In the genomic region with DNA sequence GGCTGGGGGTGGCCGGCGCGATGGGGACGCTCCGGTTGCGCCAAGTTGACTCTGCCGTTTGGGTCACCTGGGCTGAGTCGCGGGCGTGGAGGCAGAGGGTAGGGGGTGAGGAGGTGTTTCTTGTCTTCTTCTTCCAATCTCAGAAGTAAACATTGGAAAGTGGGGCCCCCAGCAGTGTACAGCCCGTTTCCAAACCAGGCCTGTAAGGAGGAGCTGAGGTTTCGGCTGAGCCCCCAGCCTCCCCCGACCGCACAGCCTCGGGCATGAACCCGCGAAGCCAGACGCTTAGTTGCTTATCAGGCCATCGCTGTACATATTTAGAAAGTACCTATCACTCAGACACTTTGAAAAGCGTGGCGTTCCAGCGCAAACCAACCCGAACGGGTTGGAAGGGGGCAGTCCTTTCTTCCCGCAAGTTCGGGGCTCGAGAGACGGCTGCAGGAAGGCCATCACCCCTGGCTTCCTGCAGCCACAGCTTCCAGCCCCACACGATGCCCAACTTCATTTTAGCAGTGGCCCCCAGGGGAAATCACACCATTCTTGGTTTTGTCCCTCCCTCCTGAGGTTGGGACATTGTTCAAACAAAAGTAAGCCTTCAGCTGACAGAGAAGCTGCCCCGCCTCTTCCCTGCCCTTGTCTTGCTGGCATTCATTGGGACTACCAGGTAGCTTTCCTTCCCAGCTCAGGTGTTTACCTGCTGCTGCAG, we compare ENCODE assay signal across 8 cellular contexts.
A peak's percentile ranks its signal among the peaks of the same experiment; 100 is the strongest.
DNase-seq lines count a peak whose midpoint lies in the region; ATAC-seq and TF ChIP-seq lines count a peak whose summit lies in the region.

No MANE protein-coding gene starts in this region.

- peak overlapping the region; percentile 29 for H3K9ac ChIP-seq in mammary epithelial cell (ENCODE audit: insufficient read depth, low read length)
- peak overlapping the region; percentile 68 for H3K9ac ChIP-seq in mesendoderm (ENCODE audit: low read length)

- peak overlapping the region; percentile 54 for H3K27ac ChIP-seq in mammary epithelial cell (ENCODE audit: insufficient read depth, low read depth, low read length)
- H3K27ac ChIP-seq in mesendoderm (ENCODE audit: low read depth, low read length), result no peak overlapping the region
- peak overlapping the region; percentile 74 to 84 (median 80) for H3K27ac ChIP-seq in transverse colon

- TF ChIP-seq CTCF in mammary epithelial cell (conservative IDR thresholded peaks at IDR 0.05 in 1 of 2, IDR thresholded peaks at IDR 0.05 in 1 of 2; ENCODE audit: extremely low read depth in 1 of 2, insufficient read depth in 1 of 2, low read depth in 1 of 2, low read length in 2 of 2), result no peak
- no peak for TF ChIP-seq CTCF in transverse colon (IDR thresholded peaks at IDR 0.05)

- no peaks in the 10 kb centered on the region for H3K79me1 ChIP-seq in mesendoderm (ENCODE audit: low read length)

- H3K4me3 ChIP-seq in mammary epithelial cell (replicated peaks in 1 of 3; ENCODE audit: insufficient read depth in 1 of 3, low read depth in 2 of 3, low read length in 3 of 3) (peak overlapping the region in 1 of 3 experiments; percentile 3), mesendoderm (ENCODE audit: low read length) (no peak overlapping the region), transverse colon (peak overlapping the region in 3 of 4 donors; percentile 25 to 57 (median 35))

- no peak for DNase-seq in activated CD8-positive, alpha-beta memory T cell treated with anti-CD3 and anti-CD28 coated beads, Interleukin-2, amount 10 ng/mL, durations not matched to agents 7 days and 5 days
- DNase-seq in activated CD8-positive, alpha-beta memory T cell treated with anti-CD3 and anti-CD28 coated beads for 24 hours, result no peak
- DNase-seq in mammary epithelial cell, result peak; percentile 44
- peak; percentile 87 for DNase-seq in mesendoderm
- peak; percentile 60 for DNase-seq in transverse colon

- no peak overlapping the region for H4K8ac ChIP-seq in mesendoderm (ENCODE audit: low read depth, low read length)

- H3K56ac ChIP-seq in mesendoderm (ENCODE audit: low read length), result peak overlapping the region; percentile 93

- peaks cover 15% of the 10 kb centered on the region for H3K27me3 Mint-ChIP-seq in activated CD8-positive, alpha-beta memory T cell treated with anti-CD3 and anti-CD28 coated beads, Interleukin-2, amount 10 ng/mL, durations not matched to agents 7 days and 5 days

- no peak overlapping the region for H2BK5ac ChIP-seq in mesendoderm (ENCODE audit: low read length)

- WGBS in mammary epithelial cell (ENCODE audit: low coverage, missing lambda C conversion rate), result 15% methylated on average over 14 of the region's 30 CpGs
- WGBS in mesendoderm (ENCODE audit: extremely low coverage, insufficient coverage, low lambda C conversion rate), result no CpG with 5 or more reads among the region's 30 CpGs
- WGBS in transverse colon (ENCODE audit: low coverage in 1 of 2), 2 donors, result 41% methylated on average over 30 of the region's 30 CpGs; no CpG with 5 or more reads in 1 of the 2 donors

- no peak for TF ChIP-seq EP300 in transverse colon (IDR thresholded peaks at IDR 0.05; ENCODE audit: low read depth)

- H3K4me1 Mint-ChIP-seq in activated CD8-positive, alpha-beta memory T cell treated with anti-CD3 and anti-CD28 coated beads, Interleukin-2, amount 10 ng/mL, durations not matched to agents 7 days and 5 days, result peaks cover 1% of the 10 kb centered on the region

- H2BK15ac ChIP-seq in mesendoderm (replicated peaks; ENCODE audit: low read depth), result no peak overlapping the region

- H3K36me3 ChIP-seq in mammary epithelial cell (ENCODE audit: insufficient read depth, low read length), result no peaks in the 10 kb centered on the region
- no peaks in the 10 kb centered on the region for H3K36me3 ChIP-seq in mesendoderm (ENCODE audit: control insufficient read depth, insufficient read depth, low read length)
- H3K36me3 ChIP-seq in transverse colon, result no peaks in the 10 kb centered on the region

- H2BK120ac ChIP-seq in mesendoderm (ENCODE audit: low read depth, low read length), result peak overlapping the region; percentile 10

- CTCF ChIA-PET in activated CD8-positive, alpha-beta memory T cell treated with anti-CD3 and anti-CD28 coated beads, Interleukin-2, amount 10 ng/mL, durations not matched to agents 7 days and 5 days (lab: Charles Lee), result interaction anchor here (1.2 kb wide), 2 partner anchors 10 to 196 kb away, joined by 3 read pairs; no protein-coding TSS in a partner anchor
- CTCF ChIA-PET in mammary epithelial cell (lab: Charles Lee; ENCODE audit: low non-redundant PET), result interaction anchor here (0.8 kb wide), 1 partner anchor 58 kb away, joined by 7 read pairs; no protein-coding TSS in a partner anchor

- TF ChIP-seq POLR2A in transverse colon (IDR thresholded peaks at IDR 0.05), result no peak

- peak overlapping the region; percentile 51 for H3K4me2 ChIP-seq in mammary epithelial cell (ENCODE audit: insufficient read depth, low read depth, low read length)
- H3K4me2 ChIP-seq in mesendoderm (ENCODE audit: low read length), result peak overlapping the region; percentile 63

- H3K18ac ChIP-seq in mesendoderm (ENCODE audit: low read length), result peak overlapping the region; percentile 53

- H4K20me1 ChIP-seq in mammary epithelial cell (ENCODE audit: insufficient read depth, low read length), result no peaks in the 10 kb centered on the region

- no TSS peak for BruUV-seq in mammary epithelial cell (replicated peaks; lab: Mats Ljungman, UMichigan)

- H4K5ac ChIP-seq in mesendoderm (ENCODE audit: low read length), result no peak overlapping the region

- H3K27me3 ChIP-seq in mammary epithelial cell (ENCODE audit: insufficient read depth, low read length) (no peaks in the 10 kb centered on the region), mesendoderm (ENCODE audit: insufficient read depth, low read length, poor library complexity) (no peaks in the 10 kb centered on the region), transverse colon (no peaks in the 10 kb centered on the region)

- no peak overlapping the region for H3K27ac Mint-ChIP-seq in activated CD8-positive, alpha-beta memory T cell treated with anti-CD3 and anti-CD28 coated beads, Interleukin-2, amount 10 ng/mL, durations not matched to agents 7 days and 5 days

- peak overlapping the region; percentile 41 for H3K4ac ChIP-seq in mesendoderm (ENCODE audit: low read depth, low read length)

- no peaks in the 10 kb centered on the region for H3K79me2 ChIP-seq in mammary epithelial cell (ENCODE audit: insufficient read depth, low read length)
- H3K79me2 ChIP-seq in mesendoderm (ENCODE audit: control insufficient read depth, insufficient read depth, low read length), result no peaks in the 10 kb centered on the region

- peaks cover 2% of the 10 kb centered on the region for H3K36me3 Mint-ChIP-seq in activated CD8-positive, alpha-beta memory T cell treated with anti-CD3 and anti-CD28 coated beads, Interleukin-2, amount 10 ng/mL, durations not matched to agents 7 days and 5 days

- intact Hi-C loops in mammary epithelial cell (cut with micrococcal nuclease), result no loop called here
- intact Hi-C loops in transverse colon (cut with DNase I; ENCODE audit: low total_unique reads), result no loop called here

- H2AK5ac ChIP-seq in mesendoderm (ENCODE audit: low read length), result no peak overlapping the region

- peak overlapping the region; percentile 91 for H2AFZ ChIP-seq in mammary epithelial cell (ENCODE audit: low read depth, low read length)

- dilution Hi-C loops in mammary epithelial cell (cut with HindIII; ENCODE audit: low sequenced_read_pairs), result loop anchor here (5.0 kb wide), 2 partner anchors 34 to 51 kb away; no protein-coding TSS in a partner anchor

- peak; percentile 23 for ATAC-seq in activated CD8-positive, alpha-beta memory T cell treated with anti-CD3 and anti-CD28 coated beads, Interleukin-2, amount 10 ng/mL, durations not matched to agents 7 days and 5 days
- ATAC-seq in GM21526 (IDR thresholded peaks at IDR 0.05; ENCODE audit: low FRiP score, unreplicated experiment) (no peak), GM21381 (IDR thresholded peaks at IDR 0.05; ENCODE audit: unreplicated experiment) (no peak), GM21717 (IDR thresholded peaks at IDR 0.05; ENCODE audit: unreplicated experiment) (no peak)

- peaks cover 32% of the 10 kb centered on the region for H3K4me1 ChIP-seq in mammary epithelial cell (ENCODE audit: insufficient read depth, low read length)
- H3K4me1 ChIP-seq in mesendoderm (ENCODE audit: control insufficient read depth, low read depth, low read length), result peaks cover 3% of the 10 kb centered on the region
- H3K4me1 ChIP-seq in transverse colon, result peaks cover 8 to 43% (median 17%) of the 10 kb centered on the region in 4 donors

- peak overlapping the region; percentile 85 for H3K23ac ChIP-seq in mesendoderm (ENCODE audit: low read length)

- peak overlapping the region; percentile 17 for H3K4me3 Mint-ChIP-seq in activated CD8-positive, alpha-beta memory T cell treated with anti-CD3 and anti-CD28 coated beads, Interleukin-2, amount 10 ng/mL, durations not matched to agents 7 days and 5 days

- no peaks in the 10 kb centered on the region for H3K9me3 Mint-ChIP-seq in activated CD8-positive, alpha-beta memory T cell treated with anti-CD3 and anti-CD28 coated beads, Interleukin-2, amount 10 ng/mL, durations not matched to agents 7 days and 5 days (ENCODE audit: low read depth)

- H3K9me3 ChIP-seq in mammary epithelial cell (replicated peaks; ENCODE audit: insufficient read depth, low read length), result no peaks in the 10 kb centered on the region
- no peaks in the 10 kb centered on the region for H3K9me3 ChIP-seq in transverse colon

- in situ Hi-C loops in mammary epithelial cell (cut with MboI; ENCODE audit: low sequenced_read_pairs in 2 of 2), result no loop called here
- in situ Hi-C loops in transverse colon (cut with MboI; ENCODE audit: low pct_ligation_motif_present in 1 of 4, low pct_unique_long_range_greater_than_20kb in 1 of 4, low sequenced_read_pairs in 3 of 4), result no loop called here

Comparison
In these comparisons a context has a peak if more than half of its experiments do, and no peak if none do; other contexts are left out.
1. DNase-seq: peak in mammary epithelial cell (single experiment), mesendoderm (single experiment) and transverse colon (single experiment); none in activated CD8-positive, alpha-beta memory T cell treated with anti-CD3 and anti-CD28 coated beads, Interleukin-2, amount 10 ng/mL, durations not matched to agents 7 days and 5 days (single experiment) and activated CD8-positive, alpha-beta memory T cell treated with anti-CD3 and anti-CD28 coated beads for 24 hours (single experiment).